In the genomic region with DNA sequence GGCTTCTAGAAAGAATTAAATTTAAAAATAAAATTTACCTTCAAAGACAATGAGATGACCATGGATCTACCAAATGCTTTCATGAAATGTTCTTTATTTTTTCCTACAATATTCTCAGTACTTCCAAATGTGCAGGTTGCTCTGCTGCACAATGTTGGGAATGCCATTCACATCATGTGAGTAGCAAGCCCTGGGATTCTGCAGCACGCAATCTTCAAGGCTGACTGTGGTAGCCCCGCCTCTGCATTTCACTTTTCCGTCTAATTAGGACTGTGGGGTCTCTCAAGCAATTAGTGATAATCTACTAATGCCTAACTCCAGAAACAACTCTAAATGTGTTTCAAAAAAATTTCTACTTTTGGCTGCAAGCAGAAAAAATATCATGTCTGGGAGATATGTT, we compare ENCODE assay signal across 22 cellular contexts. TPM values are rescaled to one million over a fixed set of nuclear protein-coding genes. Genes with fewer than 3 reads are reported as not detected.
"Had no signal": no experiment of that assay in that cellular context is flagged by ENCODE, and none has a peak within 500 bp of the region (broad histone marks: within the 10 kb centered on the region; RNA-seq: fewer than 3 reads in every experiment).

No MANE protein-coding gene starts in this region.

- DNase-seq: activated CD4-positive, alpha-beta memory T cell treated with anti-CD3 and anti-CD28 coated beads, Interleukin-2, amount 10 ng/mL, durations not matched to agents 7 days and 5 days; activated CD4-positive, alpha-beta T cell treated with anti-CD3 and anti-CD28 coated beads for 48 hours; activated effector memory CD4-positive, alpha-beta T cell treated with Interleukin-2 at 50 U/mL for 16 hours; activated naive CD4-positive, alpha-beta T cell treated with anti-CD3 and anti-CD28 coated beads for 36 hours; activated T-cell treated with anti-CD3 and anti-CD28 coated beads, Interleukin-2, amount 50 U/mL, for 72 hours; amygdala; effector CD4-positive, alpha-beta T cell; foreskin melanocyte; immature natural killer cell; left lung; naive thymus-derived CD4-positive, alpha-beta T cell; stimulated activated CD4-positive, alpha-beta T cell treated with anti-CD3 and anti-CD28 coated beads, Interleukin-1b, Interleukin-23, amount 100 ng/mL, for 48 hours; stimulated activated naive CD8-positive, alpha-beta T cell treated with anti-CD3 and anti-CD28 coated beads, Interleukin-15, amount 100 ng/mL, for 72 hours; tibial artery had no signal

- H3K27ac ChIP-seq: cardiac muscle cell, left lung, neural progenitor cell, prostate gland, skin epidermis had no signal

- H3K9ac ChIP-seq: neural progenitor cell had no signal

- H3K36me3 Mint-ChIP-seq: immature natural killer cell; naive thymus-derived CD4-positive, alpha-beta T cell; neural progenitor cell had no signal

- H3K4me3 Mint-ChIP-seq: activated CD4-positive, alpha-beta memory T cell treated with anti-CD3 and anti-CD28 coated beads, Interleukin-2, amount 10 ng/mL, durations not matched to agents 7 days and 5 days; activated naive CD4-positive, alpha-beta T cell treated with anti-CD3 and anti-CD28 coated beads for 36 hours; activated T-cell treated with anti-CD3 and anti-CD28 coated beads, Interleukin-2, amount 50 U/mL, for 72 hours; dendritic cell treated with granulocyte-macrophage colony-stimulating factor and Interleukin-4, amounts not matched to agents 40 ng/mL and 50 ng/mL, for 4 days; immature natural killer cell; naive thymus-derived CD4-positive, alpha-beta T cell; neural progenitor cell; stimulated activated effector memory CD8-positive, alpha-beta T cell treated with anti-CD3 and anti-CD28 coated beads, Interleukin-12 subunit alpha, Interleukin-12 subunit beta, amount 100 ng/mL, for 72 hours; stimulated activated naive CD8-positive, alpha-beta T cell treated with anti-CD3 and anti-CD28 coated beads, Interleukin-15, amount 100 ng/mL, for 72 hours had no signal

- H3K9me3 Mint-ChIP-seq: activated CD4-positive, alpha-beta memory T cell treated with anti-CD3 and anti-CD28 coated beads, Interleukin-2, amount 10 ng/mL, durations not matched to agents 7 days and 5 days; activated naive CD4-positive, alpha-beta T cell treated with anti-CD3 and anti-CD28 coated beads for 36 hours; dendritic cell treated with granulocyte-macrophage colony-stimulating factor and Interleukin-4, amounts not matched to agents 40 ng/mL and 50 ng/mL, for 4 days; stimulated activated naive CD8-positive, alpha-beta T cell treated with anti-CD3 and anti-CD28 coated beads, Interleukin-15, amount 100 ng/mL, for 72 hours had no signal

- H2AFZ ChIP-seq: neural progenitor cell had no signal

- H3K9me3 ChIP-seq: left lung, prostate gland, tibial artery had no signal

- H3K4me1 ChIP-seq: neural progenitor cell, prostate gland had no signal

- H3K4me3 ChIP-seq: cardiac muscle cell, left lung, neural progenitor cell, prostate gland, skin epidermis, tibial artery had no signal

- ATAC-seq: activated T-cell treated with anti-CD3 and anti-CD28 coated beads, Interleukin-2, amount 50 U/mL, for 72 hours; esophagus mucosa; left lung; naive thymus-derived CD4-positive, alpha-beta T cell; stimulated activated effector memory CD8-positive, alpha-beta T cell treated with anti-CD3 and anti-CD28 coated beads, Interleukin-12 subunit alpha, Interleukin-12 subunit beta, amount 100 ng/mL, for 72 hours; stimulated activated naive CD8-positive, alpha-beta T cell treated with anti-CD3 and anti-CD28 coated beads, Interleukin-15, amount 100 ng/mL, for 72 hours had no signal

- H3K27ac Mint-ChIP-seq: activated CD4-positive, alpha-beta memory T cell treated with anti-CD3 and anti-CD28 coated beads, Interleukin-2, amount 10 ng/mL, durations not matched to agents 7 days and 5 days; activated naive CD4-positive, alpha-beta T cell treated with anti-CD3 and anti-CD28 coated beads for 36 hours; activated T-cell treated with anti-CD3 and anti-CD28 coated beads, Interleukin-2, amount 50 U/mL, for 72 hours; dendritic cell treated with granulocyte-macrophage colony-stimulating factor and Interleukin-4, amounts not matched to agents 40 ng/mL and 50 ng/mL, for 4 days; immature natural killer cell; naive thymus-derived CD4-positive, alpha-beta T cell; neural progenitor cell; stimulated activated effector memory CD8-positive, alpha-beta T cell treated with anti-CD3 and anti-CD28 coated beads, Interleukin-12 subunit alpha, Interleukin-12 subunit beta, amount 100 ng/mL, for 72 hours had no signal

- H3K4me1 Mint-ChIP-seq: naive thymus-derived CD4-positive, alpha-beta T cell; neural progenitor cell; stimulated activated naive CD8-positive, alpha-beta T cell treated with anti-CD3 and anti-CD28 coated beads, Interleukin-15, amount 100 ng/mL, for 72 hours had no signal

- H3K4me2 ChIP-seq: neural progenitor cell had no signal

- H3K36me3 ChIP-seq: cardiac muscle cell, left lung, neural progenitor cell, prostate gland, tibial artery had no signal

- H3K27me3 ChIP-seq: left lung, neural progenitor cell, tibial artery had no signal

RNA-seq across cellular contexts. Expression of a gene that starts 13.7 kb away (rescaled TPM):
- total RNA-seq: activated naive CD4-positive, alpha-beta T cell treated with anti-CD3 and anti-CD28 coated beads for 36 hours; T-helper 2 cell treated with Interferon-gamma antibody and Interleukin-4, amounts not matched to agents 100 ng/mL and 5 ng/mL, for 36 hours had no signal
